2 cellular contexts compared by ENCODE assay signal in the genomic region with DNA sequence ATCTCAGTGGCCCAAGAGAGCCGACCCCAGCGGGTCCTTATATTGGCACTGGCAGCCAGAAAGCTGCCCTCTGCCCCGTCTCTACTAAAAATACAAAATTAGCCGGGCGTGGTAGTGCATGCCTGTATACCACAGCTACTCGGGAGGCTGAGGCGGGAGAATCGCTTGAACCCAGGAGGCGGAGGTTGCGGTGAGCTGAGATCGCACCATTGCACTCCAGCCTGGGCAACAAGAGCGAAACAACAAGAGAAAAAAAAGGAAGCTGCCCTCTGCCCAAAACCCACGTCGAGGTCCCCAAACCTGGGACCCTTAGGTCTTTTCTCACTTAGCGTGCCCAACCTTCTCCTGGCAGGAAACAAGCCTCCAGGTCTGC. TPM values are rescaled to one million over a fixed set of nuclear protein-coding genes. Genes with fewer than 3 reads are reported as not detected.
DNase-seq lines count a peak whose midpoint lies in the region; TF ChIP-seq lines count a peak whose summit lies in the region.
"Not testable (repeated sequence)": the region's sequence is repeated elsewhere in the genome, so short reads cannot be mapped to it uniquely, and the experiment has no call there.

No MANE protein-coding gene starts in this region.

- peaks cover 15% of the 10 kb centered on the region; the same call in 1 of the 2 replicates for H3K79me2 ChIP-seq in Loucy (ENCODE audit: insufficient read depth, low read length)

- not testable (repeated sequence) for DNase-seq in lower leg skin (ENCODE audit: low spot score in 2 of 2)

- H3K4me1 ChIP-seq in Loucy (ENCODE audit: insufficient read depth, low read length, poor library complexity, severe bottlenecking) = peaks cover 22% of the 10 kb centered on the region

- H3F3A ChIP-seq in Loucy (ENCODE audit: low read depth) = not testable (repeated sequence)

- intact Hi-C loops in lower leg skin (cut with DNase I; ENCODE audit: low total_unique reads) = not testable (repeated sequence)

- peak overlapping the region; percentile 82 for H3K9ac ChIP-seq in Loucy (ENCODE audit: low read depth, low read length, poor library complexity, severe bottlenecking)

- not testable (repeated sequence) for TF ChIP-seq CTCF in Loucy (conservative IDR thresholded peaks at IDR 0.05; ENCODE audit: low read length); lower leg skin (IDR thresholded peaks at IDR 0.05)

- H3K9me2 ChIP-seq in Loucy (replicated peaks; ENCODE audit: low read depth, low read length) = not testable (repeated sequence)

- peak overlapping the region; percentile 94 for H3K4me2 ChIP-seq in Loucy (ENCODE audit: low read depth, low read length, poor library complexity, severe bottlenecking)

- TF ChIP-seq POLR2A in lower leg skin (IDR thresholded peaks at IDR 0.05) = not testable (repeated sequence)

- 53 to 60% methylated on average over 15 of the region's 15 CpGs for WGBS in lower leg skin, 2 donors

- H3K27me3 ChIP-seq in Loucy (ENCODE audit: insufficient read depth, low read length, poor library complexity, severe bottlenecking) = not testable (repeated sequence)

- H3K36me3 ChIP-seq in Loucy (ENCODE audit: insufficient read depth, low read length) = not testable (repeated sequence)

- peak overlapping the region; percentile 89 for H3K4me3 ChIP-seq in Loucy (ENCODE audit: low read length, poor library complexity, severe bottlenecking)
- peak overlapping the region; percentile 89 for H3K4me3 ChIP-seq in lower leg skin (ENCODE audit: low read depth, poor library complexity, severe bottlenecking)

- H3K9me3 ChIP-seq in Loucy (ENCODE audit: insufficient read depth, low read depth, low read length) = not testable (repeated sequence)

- H2AFZ ChIP-seq in Loucy (ENCODE audit: low read length) = not testable (repeated sequence)

- not testable (repeated sequence) for H4K20me1 ChIP-seq in Loucy (ENCODE audit: insufficient read depth, low read length, poor library complexity, severe bottlenecking)

RNA-seq across cellular contexts. Expression of gene GSTK1, which starts 0.9 kb away (rescaled TPM):
- total RNA-seq in lower leg skin = 100 to 1,000 TPM in 3 of 4 donors, 10 to 100 TPM in 1; 97.0 to 180 (median 139) TPM

RNA-seq across cellular contexts. Expression of gene TMEM139, which starts 20.6 kb away (rescaled TPM):
- total RNA-seq in lower leg skin = 10 to 100 TPM in 3 of 4 donors, 1 to 10 TPM in 1; 7.8 to 12.8 (median 11.6) TPM

RNA-seq across cellular contexts. Expression of gene CASP2, which starts 24.0 kb away (rescaled TPM):
- 10 to 100 TPM in 3 of 4 donors, 1 to 10 TPM in 1; 9.6 to 22.7 (median 16.0) TPM for total RNA-seq in lower leg skin

RNA-seq across cellular contexts. Expression of gene TAS2R40, which starts 42.3 kb away (rescaled TPM):
- total RNA-seq in lower leg skin = not detected

RNA-seq across cellular contexts. Expression of gene CLCN1, which starts 51.7 kb away (rescaled TPM):
- total RNA-seq in lower leg skin = not detected
